ENCODE assay signal across 17 cellular contexts in genomic region chr10:7199152-7199760, GRCh38.
DNase-seq lines count a peak whose midpoint lies in the region; ATAC-seq, FAIRE-seq and TF ChIP-seq lines count a peak whose summit lies in the region.
"Had no signal": no experiment of that assay in that cellular context is flagged by ENCODE, and none has a peak within 500 bp of the region (broad histone marks: within the 10 kb centered on the region; RNA-seq: fewer than 3 reads in every experiment).

No MANE protein-coding gene starts in this region.

- TF ChIP-seq RAD21 in GM12878 (IDR thresholded peaks at IDR 0.05; ENCODE audit: insufficient read depth, low read depth, low read length) = no peak

- no peak for DNase-seq in CD4-positive, alpha-beta T cell
- DNase-seq in M059J (ENCODE audit: low read depth) (peak; percentile 40), GM12878 (ENCODE audit: low read depth, low spot score) (no peak), skeletal muscle cell (ENCODE audit: low read depth) (peak; percentile 4), GM10266 (ENCODE audit: extremely low spot score) (no peak), SJCRH30 (no peak)
- DNase-seq: ACHN; BE2C; CD8-positive, alpha-beta memory T cell; NCI-H1048; NCI-H1694 treated with DMSO at 0.1 percent for 48 hours; NCI-H69; PC-9 had no signal

- H3K36me3 Mint-ChIP-seq in CD4-positive, alpha-beta T cell (ENCODE audit: low read depth) = peaks cover 97% of the 10 kb centered on the region

- peak overlapping the region; percentile 59 for H3K27ac Mint-ChIP-seq in CD4-positive, alpha-beta T cell

- no peak overlapping the region for H3K4me2 ChIP-seq in GM12878 (ENCODE audit: control insufficient read depth, insufficient read depth)
- H3K4me2 ChIP-seq: PC-9 had no signal

- 94% methylated on average over 3 of the region's 3 CpGs for WGBS in GM12878 (ENCODE audit: insufficient coverage, insufficient replicate concordance, low lambda C conversion rate, missing lambda C conversion rate)

- TF ChIP-seq EP300 in GM12878 (IDR thresholded peaks at IDR 0.05; ENCODE audit: borderline replicate concordance in 1 of 2, control insufficient read depth in 1 of 2, low read depth in 2 of 2, low read length in 2 of 2) = no peak

- no peak overlapping the region for H2AFZ ChIP-seq in GM12878 (ENCODE audit: control insufficient read depth, low read depth, low read length)
- H2AFZ ChIP-seq: PC-9 had no signal

- H3K27me3 Mint-ChIP-seq in CD4-positive, alpha-beta T cell = no peaks in the 10 kb centered on the region
- H3K27me3 Mint-ChIP-seq: CD8-positive, alpha-beta memory T cell had no signal

- H3K36me3 ChIP-seq in GM12878 (ENCODE audit: control insufficient read depth in 2 of 2, insufficient read depth in 2 of 2, low read length in 1 of 2) (peaks cover 27 to 44% of the 10 kb centered on the region in 2 experiments), SJCRH30 (no peaks in the 10 kb centered on the region)

- RAD21 ChIA-PET in GM12878 (lab: Charles Lee; ENCODE audit: unreplicated experiment) = no interaction called here

- no peak for TF ChIP-seq CTCF in CD4-positive, alpha-beta T cell (IDR thresholded peaks at IDR 0.05)
- no peak for TF ChIP-seq CTCF in GM12878 (IDR thresholded peaks at IDR 0.05 in 2 of 3, conservative IDR thresholded peaks at IDR 0.05 in 1 of 3; ENCODE audit: control insufficient read depth in 2 of 3, extremely low read depth in 1 of 3, insufficient read depth in 1 of 3, low read depth in 3 of 3, low read length in 3 of 3)
- no peak for TF ChIP-seq CTCF in GM10266 (IDR thresholded peaks at IDR 0.05; ENCODE audit: control insufficient read depth, insufficient read depth, low read depth, missing control alignments)

- no peak for ATAC-seq in CD4-positive, alpha-beta T cell (ENCODE audit: poor library complexity)
- ATAC-seq in GM12878 = no peak
- no peak for ATAC-seq in GM18519 (IDR thresholded peaks at IDR 0.05; ENCODE audit: low FRiP score, unreplicated experiment)
- ATAC-seq: HCT116 had no signal

- H3K4me1 Mint-ChIP-seq in CD4-positive, alpha-beta T cell (ENCODE audit: low read depth) = peaks cover 37% of the 10 kb centered on the region

- H3K4me3 ChIP-seq in GM12878 (no peak overlapping the region), skeletal muscle cell (ENCODE audit: low read depth, low read length) (no peak overlapping the region), SJCRH30 (no peak overlapping the region)
- H3K4me3 ChIP-seq: PC-9, SK-N-MC had no signal

- SMC1A ChIA-PET in GM12878 (lab: Charles Lee; ENCODE audit: uncharacterized antibody, unreplicated experiment) = interaction anchor here (0.6 to 1.7 kb wide), 8 partner anchors 9 to 211 kb away, joined by 3 to 7 read pairs (median 3); partner anchors contain the start of gene SFMBT2

- no peak for FAIRE-seq in GM12878 (lab: Jason Lieb, UNC)
- FAIRE-seq: GM18507 had no signal

- H3K79me2 ChIP-seq in GM12878 (ENCODE audit: control insufficient read depth, insufficient read depth, low read length) = no peaks in the 10 kb centered on the region

- no peaks in the 10 kb centered on the region for H3K9me3 ChIP-seq in CD4-positive, alpha-beta T cell (ENCODE audit: control insufficient read depth, low read length)
- H3K9me3 ChIP-seq in GM12878 (replicated peaks; ENCODE audit: control insufficient read depth, insufficient read depth, low read length) = no peaks in the 10 kb centered on the region; the same call in 2 of the 3 replicates
- H3K9me3 ChIP-seq in SJCRH30 (replicated peaks) = no peaks in the 10 kb centered on the region
- H3K9me3 ChIP-seq: BE2C had no signal

- H3K4me3 Mint-ChIP-seq in CD4-positive, alpha-beta T cell = no peak overlapping the region
- H3K4me3 Mint-ChIP-seq: CD8-positive, alpha-beta memory T cell had no signal

- H3K9me3 Mint-ChIP-seq in CD4-positive, alpha-beta T cell = no peaks in the 10 kb centered on the region
- H3K9me3 Mint-ChIP-seq: CD8-positive, alpha-beta memory T cell had no signal

- H3K4me1 ChIP-seq in GM12878 (ENCODE audit: control insufficient read depth, insufficient read depth, low read length) (no peaks in the 10 kb centered on the region; the same call in 1 of the 2 replicates), SJCRH30 (no peaks in the 10 kb centered on the region)
- H3K4me1 ChIP-seq: BE2C had no signal

- BruUV-seq in GM12878 (replicated peaks; lab: Mats Ljungman, UMichigan) = TSS peak; percentile 33

- CTCF ChIA-PET in CD4-positive, alpha-beta T cell (lab: Charles Lee) = no interaction called here
- CTCF ChIA-PET in GM12878 (lab: Yijun Ruan, JAX) = interaction anchor here (0.6 to 2.4 kb wide), 6 partner anchors 12 to 280 kb away, joined by 3 to 6 read pairs (median 3); no protein-coding TSS in a partner anchor

- no peak overlapping the region for H3K27ac ChIP-seq in CD4-positive, alpha-beta T cell (ENCODE audit: low read depth, low read length)
- H3K27ac ChIP-seq in GM12878 (ENCODE audit: control insufficient read depth, insufficient read depth) (no peak overlapping the region), SJCRH30 (no peak overlapping the region)
- H3K27ac ChIP-seq: PC-9, SK-N-MC had no signal

- H4K20me1 ChIP-seq in GM12878 (ENCODE audit: control insufficient read depth, insufficient read depth) = no peaks in the 10 kb centered on the region

- intact Hi-C loops in CD4-positive, alpha-beta T cell (cut with DNase I, micrococcal nuclease) = no loop called here
- intact Hi-C loops in GM12878 (cut with micrococcal nuclease; ENCODE audit: unreplicated experiment) = no loop called here

- POLR2A ChIA-PET in CD4-positive, alpha-beta T cell (lab: Charles Lee) = no interaction called here
- POLR2A ChIA-PET in GM12878 (lab: Charles Lee) = interaction anchor here (0.6 kb wide), 2 partner anchors 293 to 1429 kb away, joined by 3 read pairs; no protein-coding TSS in a partner anchor

- in situ Hi-C loops in GM12878 (cut with MboI) = no loop called here

- H3K9ac ChIP-seq in GM12878 (ENCODE audit: control insufficient read depth, insufficient read depth, low read length) = no peak overlapping the region

- no peak for TF ChIP-seq POLR2A in GM12878 (IDR thresholded peaks at IDR 0.05; ENCODE audit: low read depth, low read length)

- no peaks in the 10 kb centered on the region for H3K27me3 ChIP-seq in CD4-positive, alpha-beta T cell (ENCODE audit: control insufficient read depth, insufficient read depth, low read length)
- H3K27me3 ChIP-seq in GM12878 (replicated peaks in 1 of 2; ENCODE audit: control insufficient read depth in 2 of 2, insufficient read depth in 2 of 2, low read length in 1 of 2) (no peaks in the 10 kb centered on the region), SJCRH30 (no peaks in the 10 kb centered on the region)
- H3K27me3 ChIP-seq: BE2C had no signal

TF ChIP-seq in GM12878, 131 proteins besides CTCF, POLR2A, EP300 and RAD21:
- TF ChIP-seq CREB1 (IDR thresholded peaks at IDR 0.05; ENCODE audit: low read depth) = no peak

Comparison
In these comparisons a context has a peak if more than half of its experiments do, and no peak if none do; other contexts are left out.
1. DNase-seq: peak in M059J (single experiment) and skeletal muscle cell (single experiment); none in CD4-positive, alpha-beta T cell (0 of 10), GM12878 (single experiment), GM10266 (single experiment) and SJCRH30 (0 of 2).